1 cellular context compared by ENCODE assay signal in genomic region chr20:36647194-36648121, GRCh38.
TF ChIP-seq lines count a peak whose summit lies in the region.

No MANE protein-coding gene starts in this region.

TF ChIP-seq in HepG2, 621 proteins besides CTCF, POLR2A, EP300 and RAD21 (continued from another document and continues in another):
- TF ChIP-seq NFAT5 (CRISPR knock-in tag; IDR thresholded peaks at IDR 0.05) (no peak), CEBPG (CRISPR knock-in tag; IDR thresholded peaks at IDR 0.05) (peak; percentile 86), ZBTB10 (CRISPR knock-in tag; IDR thresholded peaks at IDR 0.05; ENCODE audit: borderline replicate concordance) (peak; percentile 4; the same call in 1 of the 2 replicates), DDIT3 (CRISPR knock-in tag; IDR thresholded peaks at IDR 0.05) (no peak), ZNF260 (CRISPR knock-in tag; IDR thresholded peaks at IDR 0.05; ENCODE audit: borderline replicate concordance, low read depth) (no peak), ZNF44 (CRISPR knock-in tag; IDR thresholded peaks at IDR 0.05) (no peak), ZNF207 (IDR thresholded peaks at IDR 0.05; ENCODE audit: borderline replicate concordance) (no peak), NONO (IDR thresholded peaks at IDR 0.05) (no peak), NONO (CRISPR knock-in tag; conservative IDR thresholded peaks at IDR 0.05) (no peak), ZNF562 (CRISPR knock-in tag; IDR thresholded peaks at IDR 0.05; ENCODE audit: borderline replicate concordance) (no peak), NR1H2 (CRISPR knock-in tag; IDR thresholded peaks at IDR 0.05; ENCODE audit: borderline replicate concordance, low read depth) (no peak), SKI (IDR thresholded peaks at IDR 0.05; ENCODE audit: partially characterized antibody) (no peak), ZNF205 (CRISPR knock-in tag; IDR thresholded peaks at IDR 0.05) (peak; percentile 51; the same call in 1 of the 2 replicates), ZNF329 (CRISPR knock-in tag; IDR thresholded peaks at IDR 0.05; ENCODE audit: low read depth) (no peak), ZNF749 (CRISPR knock-in tag; IDR thresholded peaks at IDR 0.05; ENCODE audit: borderline replicate concordance) (no peak), ARID5B (CRISPR knock-in tag; IDR thresholded peaks at IDR 0.05) (peak; percentile 43), ZNF816 (CRISPR knock-in tag; IDR thresholded peaks at IDR 0.05; ENCODE audit: borderline replicate concordance) (no peak), FOXK2 (IDR thresholded peaks at IDR 0.05) (no peak), ZNF503 (CRISPR knock-in tag; IDR thresholded peaks at IDR 0.05) (peak; percentile 43; the same call in 1 of the 2 replicates), ZNF460 (CRISPR knock-in tag; IDR thresholded peaks at IDR 0.05; ENCODE audit: borderline replicate concordance) (no peak), SRSF1 (optimal IDR thresholded peaks at IDR 0.05; ENCODE audit: low read depth, low read length) (no peak), REL (CRISPR knock-in tag; conservative IDR thresholded peaks at IDR 0.05) (no peak), DR1 (CRISPR knock-in tag; IDR thresholded peaks at IDR 0.05) (0 out of 2 replicates have a peak, but pooled peaks have one; percentile 25), ZNF572 (CRISPR knock-in tag; IDR thresholded peaks at IDR 0.05) (no peak), ZNF138 (CRISPR knock-in tag; IDR thresholded peaks at IDR 0.05; ENCODE audit: low read depth) (no peak; the same call in 1 of the 2 replicates), ZNF24 (IDR thresholded peaks at IDR 0.05) (no peak), SRSF9 (IDR thresholded peaks at IDR 0.05; ENCODE audit: borderline replicate concordance, insufficient read depth, low read depth, low read length, poor library complexity, severe bottlenecking) (no peak), FIP1L1 (IDR thresholded peaks at IDR 0.05; ENCODE audit: borderline replicate concordance, insufficient read depth, low read depth, low read length) (no peak), GMEB1 (CRISPR knock-in tag; IDR thresholded peaks at IDR 0.05; ENCODE audit: borderline replicate concordance) (no peak), MIER3 (CRISPR knock-in tag; IDR thresholded peaks at IDR 0.05; ENCODE audit: borderline replicate concordance) (no peak), RBFOX2 (IDR thresholded peaks at IDR 0.05; ENCODE audit: low read depth, low read length) (0 out of 2 replicates have a peak, but pooled peaks have one; percentile 21), KDM5B (CRISPR knock-in tag; IDR thresholded peaks at IDR 0.05; ENCODE audit: borderline replicate concordance) (no peak), ZNF10 (CRISPR knock-in tag; IDR thresholded peaks at IDR 0.05; ENCODE audit: borderline replicate concordance, low read depth) (no peak), ZBTB8A (CRISPR knock-in tag; IDR thresholded peaks at IDR 0.05; ENCODE audit: borderline replicate concordance, low read depth) (no peak), ZNF17 (CRISPR knock-in tag; IDR thresholded peaks at IDR 0.05) (no peak), ZNF660 (CRISPR knock-in tag; IDR thresholded peaks at IDR 0.05; ENCODE audit: borderline replicate concordance, low read depth) (no peak), ZNF510 (CRISPR knock-in tag; IDR thresholded peaks at IDR 0.05; ENCODE audit: low read depth) (no peak), ZUFSP (CRISPR knock-in tag; IDR thresholded peaks at IDR 0.05; ENCODE audit: borderline replicate concordance) (no peak), ZMYM4 (CRISPR knock-in tag; IDR thresholded peaks at IDR 0.05) (0 out of 2 replicates have a peak, but pooled peaks have one; percentile 18), MTF1 (CRISPR knock-in tag; IDR thresholded peaks at IDR 0.05) (no peak), TSC22D2 (CRISPR knock-in tag; IDR thresholded peaks at IDR 0.05; ENCODE audit: borderline replicate concordance) (no peak), ZNF766 (CRISPR knock-in tag; IDR thresholded peaks at IDR 0.05; ENCODE audit: borderline replicate concordance) (0 out of 2 replicates have a peak, but pooled peaks have one; percentile 29), SCMH1 (CRISPR knock-in tag; IDR thresholded peaks at IDR 0.05; ENCODE audit: borderline replicate concordance) (no peak), POGK (CRISPR knock-in tag; conservative IDR thresholded peaks at IDR 0.05) (0 out of 2 replicates have a peak, but pooled peaks have one; percentile 35)
